In genomic region chr17:1718362-1719165, GRCh38 we compare ENCODE assay signal across 9 cellular contexts. TPM values are rescaled to one million over a fixed set of nuclear protein-coding genes. Genes with fewer than 3 reads are reported as not detected.
DNase-seq lines count a peak whose midpoint lies in the region; ATAC-seq and TF ChIP-seq lines count a peak whose summit lies in the region.
"Had no signal": no experiment of that assay in that cellular context is flagged by ENCODE, and none has a peak within 500 bp of the region (broad histone marks: within the 10 kb centered on the region; RNA-seq: fewer than 3 reads in every experiment).

No MANE protein-coding gene starts in this region.

- intact Hi-C loops in lower lobe of right lung (cut with DNase I), result no loop called here
- intact Hi-C loops in vagina (cut with DNase I), result loop anchor here (10.0 kb wide), 1 partner anchor 144 kb away; no protein-coding TSS in a partner anchor

- no peaks in the 10 kb centered on the region for H3K9me3 Mint-ChIP-seq in stimulated activated naive CD8-positive, alpha-beta T cell treated with anti-CD3 and anti-CD28 coated beads, Interleukin-15, Interleukin-2, amounts not matched to agents 100 ng/mL and 50 ng/mL, for 24 hours

- no peaks in the 10 kb centered on the region for H3K9me3 ChIP-seq in lower lobe of right lung
- no peaks in the 10 kb centered on the region for H3K9me3 ChIP-seq in vagina

- peaks cover 53% of the 10 kb centered on the region for H3K4me1 ChIP-seq in lower lobe of right lung
- peaks cover 45% of the 10 kb centered on the region for H3K4me1 ChIP-seq in vagina

- TF ChIP-seq CTCF in lower lobe of right lung (IDR thresholded peaks at IDR 0.05) (no peak), vagina (IDR thresholded peaks at IDR 0.05) (no peak)

- H3K4me1 Mint-ChIP-seq in stimulated activated naive CD8-positive, alpha-beta T cell treated with anti-CD3 and anti-CD28 coated beads, Interleukin-15, Interleukin-2, amounts not matched to agents 100 ng/mL and 50 ng/mL, for 24 hours (ENCODE audit: low read depth), result peaks cover 39% of the 10 kb centered on the region

- H3K4me3 Mint-ChIP-seq in stimulated activated naive CD8-positive, alpha-beta T cell treated with anti-CD3 and anti-CD28 coated beads, Interleukin-15, Interleukin-2, amounts not matched to agents 100 ng/mL and 50 ng/mL, for 24 hours, result peak overlapping the region; percentile 88

- no peaks in the 10 kb centered on the region for H3K36me3 Mint-ChIP-seq in stimulated activated naive CD8-positive, alpha-beta T cell treated with anti-CD3 and anti-CD28 coated beads, Interleukin-15, Interleukin-2, amounts not matched to agents 100 ng/mL and 50 ng/mL, for 24 hours (ENCODE audit: low read depth)

- H3K36me3 ChIP-seq in lower lobe of right lung, result peaks cover 6% of the 10 kb centered on the region
- no peaks in the 10 kb centered on the region for H3K36me3 ChIP-seq in vagina

- H3K4me3 ChIP-seq in lower lobe of right lung (peak overlapping the region; percentile 82), vagina (no peak overlapping the region)

- peak overlapping the region; percentile 31 for H3K27ac Mint-ChIP-seq in stimulated activated naive CD8-positive, alpha-beta T cell treated with anti-CD3 and anti-CD28 coated beads, Interleukin-15, Interleukin-2, amounts not matched to agents 100 ng/mL and 50 ng/mL, for 24 hours

- peaks cover 3% of the 10 kb centered on the region for H3K27me3 Mint-ChIP-seq in stimulated activated naive CD8-positive, alpha-beta T cell treated with anti-CD3 and anti-CD28 coated beads, Interleukin-15, Interleukin-2, amounts not matched to agents 100 ng/mL and 50 ng/mL, for 24 hours

- no peak for ATAC-seq in stimulated activated naive CD8-positive, alpha-beta T cell treated with anti-CD3 and anti-CD28 coated beads, Interleukin-15, Interleukin-2, amounts not matched to agents 100 U/mL and 50 U/mL, for 24 hours
- ATAC-seq in lower lobe of right lung, result no peak
- ATAC-seq in GM21737 (IDR thresholded peaks at IDR 0.05; ENCODE audit: unreplicated experiment), result no peak

- H3K27me3 ChIP-seq in lower lobe of right lung (ENCODE audit: low read depth), result no peaks in the 10 kb centered on the region
- H3K27me3 ChIP-seq in vagina, result no peaks in the 10 kb centered on the region

- H3K27ac ChIP-seq in lower lobe of right lung, result peak overlapping the region; percentile 99
- H3K27ac ChIP-seq in vagina, result peak overlapping the region; percentile 100

- TF ChIP-seq POLR2A in vagina (IDR thresholded peaks at IDR 0.05), result no peak

- no peak for DNase-seq in stimulated activated naive CD8-positive, alpha-beta T cell treated with anti-CD3 and anti-CD28 coated beads, Interleukin-15, Interleukin-2, amounts not matched to agents 100 U/mL and 50 U/mL, for 24 hours
- no peak for DNase-seq in lower lobe of right lung
- DNase-seq in vagina (ENCODE audit: extremely low spot score in 2 of 2), result no peak
- no peak for DNase-seq in amygdala (lab: John Stamatoyannopoulos, UW)
- DNase-seq: NCI-H1092; stimulated activated CD4-positive, alpha-beta T cell treated with anti-CD3 and anti-CD28 coated beads, Interleukin-2, amount 100 ng/mL, for 48 hours had no signal

RNA-seq across cellular contexts. Expression of gene WDR81, which starts 5.9 kb away (rescaled TPM):
- total RNA-seq in lower lobe of right lung (49.9 TPM), vagina (57.2 TPM)

RNA-seq across cellular contexts. Expression of gene TLCD2, which starts 8.4 kb away (rescaled TPM):
- total RNA-seq in lower lobe of right lung (13.4 TPM), vagina (10.8 TPM)

RNA-seq across cellular contexts. Expression of gene SERPINF2, which starts 24.1 kb away (rescaled TPM):
- total RNA-seq in lower lobe of right lung (24.1 TPM), vagina (23.8 TPM)
- total RNA-seq: frontal cortex had no signal

RNA-seq across cellular contexts. Expression of gene PRPF8, which starts 33.9 kb away (rescaled TPM):
- total RNA-seq in lower lobe of right lung (280 TPM), vagina (247 TPM)

RNA-seq across cellular contexts. Expression of gene SERPINF1, which starts 43.3 kb away (rescaled TPM):
- total RNA-seq in lower lobe of right lung, result 204 TPM
- total RNA-seq in vagina, result 1,040 TPM
